ENCODE assay signal across 25 cellular contexts in genomic region chr3:175001091-175001490, GRCh38.
DNase-seq lines count a peak whose midpoint lies in the region; ATAC-seq and TF ChIP-seq lines count a peak whose summit lies in the region.
"Had no signal": no experiment of that assay in that cellular context is flagged by ENCODE, and none has a peak within 500 bp of the region (broad histone marks: within the 10 kb centered on the region; RNA-seq: fewer than 3 reads in every experiment).

No MANE protein-coding gene starts in this region.

- peak overlapping the region; percentile 86; the same call in 1 of the 2 replicates for H3K56ac ChIP-seq in IMR-90 (ENCODE audit: extremely low read depth, insufficient read depth, low read length)

- H2BK20ac ChIP-seq in IMR-90 (ENCODE audit: low read depth, low read length): peak overlapping the region; percentile 98

- H3K4me1 ChIP-seq in ACC112 (ENCODE audit: control insufficient read depth, insufficient read depth, low read length, unreplicated experiment) (peaks cover 27% of the 10 kb centered on the region), IMR-90 (ENCODE audit: control insufficient read depth, insufficient read depth, low read length) (peaks cover 19% of the 10 kb centered on the region), mesenchymal stem cell (ENCODE audit: control insufficient read depth, insufficient read depth, low read depth, low read length) (no peaks in the 10 kb centered on the region)
- H3K4me1 ChIP-seq: BLaER1 had no signal

- peak overlapping the region; percentile 99 for H2BK5ac ChIP-seq in IMR-90 (ENCODE audit: low read depth, low read length, poor library complexity, severe bottlenecking)
- no peak overlapping the region for H2BK5ac ChIP-seq in mesenchymal stem cell (ENCODE audit: low read depth, low read length, poor library complexity, severe bottlenecking)

- H3K27me3 ChIP-seq in ACC112 (ENCODE audit: insufficient read depth, low read length): no peaks in the 10 kb centered on the region
- H3K27me3 ChIP-seq in IMR-90 (ENCODE audit: control insufficient read depth, insufficient read depth, low read length): no peaks in the 10 kb centered on the region
- no peaks in the 10 kb centered on the region for H3K27me3 ChIP-seq in mesenchymal stem cell (ENCODE audit: control insufficient read depth in 1 of 2, insufficient read depth in 1 of 2, low read length in 2 of 2)
- H3K27me3 ChIP-seq in dorsolateral prefrontal cortex: no peaks in the 10 kb centered on the region
- H3K27me3 ChIP-seq: BLaER1 had no signal

- H2AK9ac ChIP-seq in IMR-90 (replicated peaks; ENCODE audit: low read depth, low read length, poor library complexity): no peak overlapping the region

- H3K4me2 ChIP-seq in IMR-90 (ENCODE audit: low read depth, low read length) (no peak overlapping the region), mesenchymal stem cell (ENCODE audit: low read length, poor library complexity, severe bottlenecking) (no peak overlapping the region)
- H3K4me2 ChIP-seq: BLaER1, KMS-11 had no signal

- H3K14ac ChIP-seq in IMR-90 (replicated peaks; ENCODE audit: low read depth, low read length) (peak overlapping the region; percentile 76), mesenchymal stem cell (ENCODE audit: low read length in 2 of 2) (no peak overlapping the region)

- H2BK12ac ChIP-seq in mesenchymal stem cell (ENCODE audit: low read length in 2 of 2): peak overlapping the region; percentile 72 to 97

- H2AFZ ChIP-seq in ACC112 (ENCODE audit: low read length, unreplicated experiment): no peak overlapping the region
- H2AFZ ChIP-seq in IMR-90 (replicated peaks; ENCODE audit: low read length, poor library complexity): no peak overlapping the region
- no peak overlapping the region for H2AFZ ChIP-seq in mesenchymal stem cell (ENCODE audit: low read depth, low read length)

- peak overlapping the region; percentile 72 to 98 for H4K8ac ChIP-seq in IMR-90 (ENCODE audit: low read depth in 2 of 2, low read length in 2 of 2)
- no peak overlapping the region for H4K8ac ChIP-seq in mesenchymal stem cell (ENCODE audit: low read length)

- CTCF ChIA-PET in IMR-90 (lab: Yijun Ruan, JAX): no interaction called here
- CTCF ChIA-PET in activated naive CD4-positive, alpha-beta T cell treated with anti-CD3 and anti-CD28 coated beads for 36 hours (lab: Charles Lee): no interaction called here

- no peak for TF ChIP-seq CTCF in IMR-90 (conservative IDR thresholded peaks at IDR 0.05; ENCODE audit: low read depth, low read length)
- no peak for TF ChIP-seq CTCF in dorsolateral prefrontal cortex (IDR thresholded peaks at IDR 0.05 in 54 of 56, conservative IDR thresholded peaks at IDR 0.05 in 2 of 56; ENCODE audit: low read depth in 1 of 56, partially characterized antibody in 56 of 56)

- H3K4me3 Mint-ChIP-seq in activated naive CD4-positive, alpha-beta T cell treated with anti-CD3 and anti-CD28 coated beads for 36 hours: no peak overlapping the region
- H3K4me3 Mint-ChIP-seq: CD4-positive, CD25-positive, alpha-beta regulatory T cell had no signal

- H3K27ac ChIP-seq in ACC112 (ENCODE audit: low read depth, low read length) (peak overlapping the region; percentile 89), IMR-90 (ENCODE audit: insufficient read depth, low read length) (peak overlapping the region; percentile 95), epithelial cell of prostate (no peak overlapping the region), mesenchymal stem cell (ENCODE audit: low read length, poor library complexity, severe bottlenecking) (no peak overlapping the region), dorsolateral prefrontal cortex (no peak overlapping the region)
- H3K27ac ChIP-seq: 22Rv1, BLaER1, KMS-11 had no signal

- H3K27ac Mint-ChIP-seq in activated naive CD4-positive, alpha-beta T cell treated with anti-CD3 and anti-CD28 coated beads for 36 hours: no peak overlapping the region
- H3K27ac Mint-ChIP-seq: CD4-positive, CD25-positive, alpha-beta regulatory T cell had no signal

- H3K36me3 Mint-ChIP-seq in activated naive CD4-positive, alpha-beta T cell treated with anti-CD3 and anti-CD28 coated beads for 36 hours (ENCODE audit: low read depth): no peaks in the 10 kb centered on the region
- H3K36me3 Mint-ChIP-seq: CD4-positive, CD25-positive, alpha-beta regulatory T cell had no signal

- H3K9me1 ChIP-seq in IMR-90 (ENCODE audit: insufficient read depth, low read length): no peaks in the 10 kb centered on the region

- peak overlapping the region; percentile 89 for H3K4ac ChIP-seq in IMR-90 (ENCODE audit: low read depth, low read length)
- H3K4ac ChIP-seq in mesenchymal stem cell (ENCODE audit: low read depth in 1 of 2, low read length in 2 of 2): peak overlapping the region in 1 of 2 experiments; percentile 30

- POLR2A ChIA-PET in IMR-90 (lab: Charles Lee; ENCODE audit: unreplicated experiment): no interaction called here

- peak overlapping the region; percentile 99 for H2BK120ac ChIP-seq in IMR-90 (ENCODE audit: low read depth, low read length)
- H2BK120ac ChIP-seq in mesenchymal stem cell (ENCODE audit: low read depth, low read length): peak overlapping the region; percentile 97

- dilution Hi-C loops in IMR-90 (cut with HindIII; ENCODE audit: low sequenced_read_pairs, unreplicated experiment): no loop called here

- H4K91ac ChIP-seq in IMR-90 (ENCODE audit: insufficient read depth, low read depth, low read length) (peak overlapping the region; percentile 75), mesenchymal stem cell (ENCODE audit: low read length) (no peak overlapping the region)

- peak overlapping the region; percentile 98 for H3K18ac ChIP-seq in IMR-90 (ENCODE audit: low read depth, low read length)
- H3K18ac ChIP-seq in mesenchymal stem cell (ENCODE audit: low read depth in 1 of 2, low read length in 2 of 2): peak overlapping the region; percentile 37 to 43

- in situ Hi-C loops in IMR-90 (cut with MboI; ENCODE audit: low sequenced_read_pairs): no loop called here
- in situ Hi-C loops in KBM-7 (cut with MboI; ENCODE audit: low pct_unique_long_range_greater_than_20kb, low sequenced_read_pairs): no loop called here

- H3K79me2 ChIP-seq in ACC112 (ENCODE audit: control insufficient read depth, insufficient read depth, low read length, unreplicated experiment): no peaks in the 10 kb centered on the region

- H3K4me1 Mint-ChIP-seq in activated naive CD4-positive, alpha-beta T cell treated with anti-CD3 and anti-CD28 coated beads for 36 hours (ENCODE audit: low read depth): no peaks in the 10 kb centered on the region
- H3K4me1 Mint-ChIP-seq: CD4-positive, CD25-positive, alpha-beta regulatory T cell had no signal

- no peaks in the 10 kb centered on the region for H3K9me3 ChIP-seq in IMR-90 (ENCODE audit: control insufficient read depth, insufficient read depth, low read length)
- no peaks in the 10 kb centered on the region for H3K9me3 ChIP-seq in mesenchymal stem cell (ENCODE audit: control insufficient read depth, low read length)
- H3K9me3 ChIP-seq: BLaER1 had no signal

- no TSS peak for BruUV-seq in IMR-90 (replicated peaks; lab: Mats Ljungman, UMichigan)

- H3K23ac ChIP-seq in IMR-90 (ENCODE audit: low read depth, low read length): peak overlapping the region; percentile 39; the same call in 1 of the 2 replicates
- no peak overlapping the region for H3K23ac ChIP-seq in mesenchymal stem cell (ENCODE audit: low read length in 2 of 2)

- no peak for TF ChIP-seq RAD21 in IMR-90 (IDR thresholded peaks at IDR 0.05; ENCODE audit: low read length)

- peaks cover 5% of the 10 kb centered on the region for H3K9me3 Mint-ChIP-seq in activated naive CD4-positive, alpha-beta T cell treated with anti-CD3 and anti-CD28 coated beads for 36 hours

- H3K4me3 ChIP-seq in ACC112 (ENCODE audit: low read depth, low read length): no peak overlapping the region
- no peak overlapping the region for H3K4me3 ChIP-seq in IMR-90 (ENCODE audit: insufficient read depth, low read depth, low read length)
- no peak overlapping the region for H3K4me3 ChIP-seq in mesenchymal stem cell (ENCODE audit: insufficient read depth in 1 of 2, low read depth in 1 of 2, low read length in 2 of 2)
- H3K4me3 ChIP-seq in dorsolateral prefrontal cortex: no peak overlapping the region
- H3K4me3 ChIP-seq: BLaER1 had no signal

- intact Hi-C loops in IMR-90 (cut with micrococcal nuclease): loop anchor here (5.0 kb wide), 3 partner anchors 134 to 411 kb away; no protein-coding TSS in a partner anchor
- intact Hi-C loops in activated naive CD4-positive, alpha-beta T cell treated with anti-CD3 and anti-CD28 coated beads for 36 hours (cut with micrococcal nuclease): no loop called here
- intact Hi-C loops in dorsolateral prefrontal cortex (cut with DNase I): no loop called here

- no peaks in the 10 kb centered on the region for H3K36me3 ChIP-seq in ACC112 (ENCODE audit: insufficient read depth, low read length)
- no peaks in the 10 kb centered on the region for H3K36me3 ChIP-seq in IMR-90 (ENCODE audit: control insufficient read depth, insufficient read depth, low read length)
- no peaks in the 10 kb centered on the region for H3K36me3 ChIP-seq in mesenchymal stem cell (ENCODE audit: control insufficient read depth in 1 of 2, insufficient read depth in 2 of 2, low read depth in 1 of 2, low read length in 2 of 2)
- H3K36me3 ChIP-seq: BLaER1 had no signal

- H4K20me1 ChIP-seq in IMR-90 (ENCODE audit: insufficient read depth, low read length): no peaks in the 10 kb centered on the region
- H4K20me1 ChIP-seq: BLaER1 had no signal

- no peak for ATAC-seq in IMR-90 (ENCODE audit: low read depth)
- ATAC-seq: PC-3, SK-N-SH treated with all-trans-retinoic acid at 6 μM for 48 hours had no signal

- H3K9ac ChIP-seq in IMR-90 (ENCODE audit: low read depth, low read length) (no peak overlapping the region), mesenchymal stem cell (ENCODE audit: low read length) (no peak overlapping the region)
- H3K9ac ChIP-seq: BLaER1, KMS-11 had no signal

- H3K27me3 Mint-ChIP-seq in activated naive CD4-positive, alpha-beta T cell treated with anti-CD3 and anti-CD28 coated beads for 36 hours (ENCODE audit: low read depth): no peaks in the 10 kb centered on the region
- H3K27me3 Mint-ChIP-seq: CD4-positive, CD25-positive, alpha-beta regulatory T cell had no signal

- H2AK5ac ChIP-seq in IMR-90 (ENCODE audit: low read depth, low read length) (peak overlapping the region; percentile 83), mesenchymal stem cell (ENCODE audit: low read length, severe bottlenecking) (no peak overlapping the region)

- no CpG with 5 or more reads among the region's 1 CpG for WGBS in IMR-90 (ENCODE audit: extremely low coverage in 2 of 2, insufficient read length in 1 of 2), 2 experiments
- WGBS in mesenchymal stem cell: 100% methylated on average over 1 of the region's 1 CpG

- H2BK15ac ChIP-seq in IMR-90 (ENCODE audit: low read depth, low read length) (peak overlapping the region; percentile 94), mesenchymal stem cell (ENCODE audit: low read depth, poor library complexity, severe bottlenecking) (no peak overlapping the region)

- no peak for TF ChIP-seq POLR2A in IMR-90 (IDR thresholded peaks at IDR 0.05; ENCODE audit: low read depth, low read length)

- H3K79me1 ChIP-seq in IMR-90 (ENCODE audit: low read depth in 1 of 2, low read length in 2 of 2) (no peaks in the 10 kb centered on the region), mesenchymal stem cell (replicated peaks; ENCODE audit: low read length, poor library complexity, severe bottlenecking) (no peaks in the 10 kb centered on the region)

- peak overlapping the region; percentile 93 for H4K5ac ChIP-seq in IMR-90 (ENCODE audit: low read depth, low read length)

- DNase-seq in IMR-90: peak; percentile 71
- DNase-seq in epithelial cell of prostate (ENCODE audit: low read depth, low spot score): peak; percentile 10
- no peak for DNase-seq in mesenchymal stem cell
- no peak for DNase-seq in KBM-7
- no peak for DNase-seq in activated naive CD4-positive, alpha-beta T cell treated with anti-CD3 and anti-CD28 coated beads for 36 hours
- no peak for DNase-seq in NCI-H1105 treated with DMSO at 0.1 percent for 48 hours (lab: John Stamatoyannopoulos, UW)
- no peak for DNase-seq in dorsolateral prefrontal cortex
- DNase-seq: ACHN; CD4-positive, CD25-positive, alpha-beta regulatory T cell; DMS153; DND-41; H7; NCI-H1092; NCI-H1436; NCI-H187; NCI-H2081 treated with DMSO at 0.1 percent for 48 hours; NCI-H446; NCI-H524 treated with DMSO at 0.1 percent for 48 hours; NCI-H774; PC-3 had no signal

Comparison
In these comparisons a context has a peak if more than half of its experiments do, and no peak if none do; other contexts are left out.
1. H3K27ac ChIP-seq: peak in ACC112 (single experiment) and IMR-90 (single experiment); none in epithelial cell of prostate (single experiment), mesenchymal stem cell (single experiment) and dorsolateral prefrontal cortex (0 of 59).
2. DNase-seq: peak in IMR-90 (single experiment) and epithelial cell of prostate (single experiment); none in mesenchymal stem cell (single experiment), KBM-7 (single experiment), activated naive CD4-positive, alpha-beta T cell treated with anti-CD3 and anti-CD28 coated beads for 36 hours (single experiment), NCI-H1105 treated with DMSO at 0.1 percent for 48 hours (single experiment) and dorsolateral prefrontal cortex (0 of 10).